17 cellular contexts compared by ENCODE assay signal in the genomic region with DNA sequence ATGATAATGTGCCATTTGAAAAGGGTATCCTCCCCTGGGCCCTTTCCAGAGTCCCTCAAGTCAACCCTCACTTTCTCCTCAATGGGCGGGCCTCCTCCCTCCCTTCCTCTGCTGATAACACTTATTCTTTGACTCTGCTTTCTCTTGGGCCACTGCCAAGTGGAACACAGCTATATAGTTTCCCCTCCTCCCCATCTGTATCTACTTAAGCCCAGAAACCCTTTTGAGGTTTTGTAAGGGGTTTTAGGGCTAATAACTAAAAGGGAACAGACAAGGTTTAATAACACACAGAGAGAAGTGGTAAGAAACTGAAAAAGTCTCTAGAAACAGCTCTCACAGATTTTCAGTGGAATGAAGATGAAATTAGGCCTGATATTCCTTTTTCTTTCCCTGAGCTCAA.
DNase-seq lines count a peak whose midpoint lies in the region; ATAC-seq and TF ChIP-seq lines count a peak whose summit lies in the region.
"Had no signal": no experiment of that assay in that cellular context is flagged by ENCODE, and none has a peak within 500 bp of the region (broad histone marks: within the 10 kb centered on the region; RNA-seq: fewer than 3 reads in every experiment).

No MANE protein-coding gene starts in this region.

- no peaks in the 10 kb centered on the region for H3K36me3 ChIP-seq in HEK293 (ENCODE audit: control insufficient read depth in 2 of 2, insufficient read depth in 1 of 2, low read length in 2 of 2)
- H3K36me3 ChIP-seq in MM.1S (replicated peaks; ENCODE audit: insufficient read depth, low read length) = no peaks in the 10 kb centered on the region
- H3K36me3 ChIP-seq: Peyer's patch had no signal

- no peaks in the 10 kb centered on the region for H3K79me2 ChIP-seq in MM.1S (ENCODE audit: low read length)

- H2AFZ ChIP-seq in MM.1S (ENCODE audit: low read length) = no peak overlapping the region

- no peaks in the 10 kb centered on the region for H3K9me3 ChIP-seq in HEK293 (ENCODE audit: control insufficient read depth, insufficient read depth, low read depth, low read length)
- no peaks in the 10 kb centered on the region for H3K9me3 ChIP-seq in MM.1S (replicated peaks; ENCODE audit: insufficient read depth, low read length)
- H3K9me3 ChIP-seq: Peyer's patch had no signal

- H3K4me2 ChIP-seq in MM.1S (ENCODE audit: low read depth, low read length) = no peak overlapping the region

- H3K27ac ChIP-seq in HEK293 (ENCODE audit: extremely low read depth, low read depth, low read length) (no peak overlapping the region), MM.1S (ENCODE audit: low read length) (no peak overlapping the region)
- H3K27ac ChIP-seq: 22Rv1, C4-2B, Peyer's patch had no signal

- H3K9ac ChIP-seq in MM.1S (ENCODE audit: low read length) = no peak overlapping the region

- no peak for ATAC-seq in GM18868 (IDR thresholded peaks at IDR 0.05; ENCODE audit: unreplicated experiment)

- peak; percentile 61 for DNase-seq in DMS 273 (lab: John Stamatoyannopoulos, UW; ENCODE audit: unreplicated experiment)
- no peak for DNase-seq in DMS 273 treated with DMSO at 0.1 percent for 48 hours (lab: John Stamatoyannopoulos, UW)
- peak; percentile 31 for DNase-seq in MM.1S
- DNase-seq in OCI-M1 (lab: John Stamatoyannopoulos, UW) = peak; percentile 22
- DNase-seq in RKO (ENCODE audit: low spot score) = no peak
- DNase-seq in mesenteric fat pad (ENCODE audit: low spot score) = no peak
- DNase-seq: DMS79, HCEC 1CT, Karpas-422, NCI-H1930, NCI-H2227 treated with DMSO at 0.1 percent for 48 hours, Peyer's patch, SHP77 had no signal

- H3K4me1 ChIP-seq in HEK293 (ENCODE audit: control insufficient read depth, insufficient read depth, low read length) (peaks cover 10% of the 10 kb centered on the region), MM.1S (ENCODE audit: low read length) (no peaks in the 10 kb centered on the region)
- H3K4me1 ChIP-seq: Peyer's patch had no signal

- H3K27me3 ChIP-seq in MM.1S (replicated peaks; ENCODE audit: insufficient read depth, low read length) = no peaks in the 10 kb centered on the region
- H3K27me3 ChIP-seq: Peyer's patch had no signal

- CTCF ChIA-PET in HEK293 (lab: Yijun Ruan, JAX) = interaction anchor here (0.6 to 1.1 kb wide), 3 partner anchors 21 to 158 kb away, joined by 3 to 4 read pairs (median 3); no protein-coding TSS in a partner anchor

- H3F3A ChIP-seq in MM.1S (ENCODE audit: insufficient read depth, low read length) = no peaks in the 10 kb centered on the region

- H3K4me3 ChIP-seq in HEK293 (ENCODE audit: low read depth, low read length) (no peak overlapping the region), MM.1S (ENCODE audit: low read length) (no peak overlapping the region)
- H3K4me3 ChIP-seq: Peyer's patch had no signal

- H4K20me1 ChIP-seq in MM.1S (ENCODE audit: insufficient read depth, low read length) = no peaks in the 10 kb centered on the region

- no peaks in the 10 kb centered on the region for H3K9me2 ChIP-seq in MM.1S (replicated peaks; ENCODE audit: insufficient read depth, low read length)

- no peak for TF ChIP-seq CTCF in HEK293 (tag by site-specific recombination; IDR thresholded peaks at IDR 0.05)
- TF ChIP-seq CTCF in MM.1S (IDR thresholded peaks at IDR 0.05; ENCODE audit: low read length) = no peak

- POLR2A ChIA-PET in HEK293 (lab: Yijun Ruan, JAX) = no interaction called here

TF ChIP-seq in HEK293, 187 proteins besides CTCF, POLR2A, EP300 and RAD21:
- TF ChIP-seq, protein P1, sequence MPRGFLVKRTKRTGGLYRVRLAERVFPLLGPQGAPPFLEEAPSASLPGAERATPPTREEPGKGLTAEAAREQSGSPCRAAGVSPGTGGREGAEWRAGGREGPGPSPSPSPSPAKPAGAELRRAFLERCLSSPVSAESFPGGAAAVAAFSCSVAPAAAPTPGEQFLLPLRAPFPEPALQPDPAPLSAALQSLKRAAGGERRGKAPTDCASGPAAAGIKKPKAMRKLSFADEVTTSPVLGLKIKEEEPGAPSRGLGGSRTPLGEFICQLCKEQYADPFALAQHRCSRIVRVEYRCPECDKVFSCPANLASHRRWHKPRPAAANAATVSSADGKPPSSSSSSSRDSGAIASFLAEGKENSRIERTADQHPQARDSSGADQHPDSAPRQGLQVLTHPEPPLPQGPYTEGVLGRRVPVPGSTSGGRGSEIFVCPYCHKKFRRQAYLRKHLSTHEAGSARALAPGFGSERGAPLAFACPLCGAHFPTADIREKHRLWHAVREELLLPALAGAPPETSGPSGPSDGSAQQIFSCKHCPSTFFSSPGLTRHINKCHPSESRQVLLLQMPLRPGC (tag by site-specific recombination; IDR thresholded peaks at IDR 0.05) = no peak
- 0 out of 2 replicates have a peak, but pooled peaks have one; percentile 21 for TF ChIP-seq ZBTB8A (tag by site-specific recombination; IDR thresholded peaks at IDR 0.05)
- TF ChIP-seq TCF7L2 (IDR thresholded peaks at IDR 0.05; ENCODE audit: borderline replicate concordance, low read depth, low read length) = no peak
- TF ChIP-seq ZNF791 (tag by site-specific recombination; IDR thresholded peaks at IDR 0.05) = no peak
- TF ChIP-seq, protein P2, sequence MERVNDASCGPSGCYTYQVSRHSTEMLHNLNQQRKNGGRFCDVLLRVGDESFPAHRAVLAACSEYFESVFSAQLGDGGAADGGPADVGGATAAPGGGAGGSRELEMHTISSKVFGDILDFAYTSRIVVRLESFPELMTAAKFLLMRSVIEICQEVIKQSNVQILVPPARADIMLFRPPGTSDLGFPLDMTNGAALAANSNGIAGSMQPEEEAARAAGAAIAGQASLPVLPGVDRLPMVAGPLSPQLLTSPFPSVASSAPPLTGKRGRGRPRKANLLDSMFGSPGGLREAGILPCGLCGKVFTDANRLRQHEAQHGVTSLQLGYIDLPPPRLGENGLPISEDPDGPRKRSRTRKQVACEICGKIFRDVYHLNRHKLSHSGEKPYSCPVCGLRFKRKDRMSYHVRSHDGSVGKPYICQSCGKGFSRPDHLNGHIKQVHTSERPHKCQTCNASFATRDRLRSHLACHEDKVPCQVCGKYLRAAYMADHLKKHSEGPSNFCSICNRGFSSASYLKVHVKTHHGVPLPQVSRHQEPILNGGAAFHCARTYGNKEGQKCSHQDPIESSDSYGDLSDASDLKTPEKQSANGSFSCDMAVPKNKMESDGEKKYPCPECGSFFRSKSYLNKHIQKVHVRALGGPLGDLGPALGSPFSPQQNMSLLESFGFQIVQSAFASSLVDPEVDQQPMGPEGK (tag by site-specific recombination; IDR thresholded peaks at IDR 0.05) = no peak
- TF ChIP-seq ZNF2 (tag by site-specific recombination; IDR thresholded peaks at IDR 0.05) = no peak
- 0 out of 2 replicates have a peak, but pooled peaks have one; percentile 19 for TF ChIP-seq KLF1 (tag by site-specific recombination; IDR thresholded peaks at IDR 0.05)

Comparison
In these comparisons a context has a peak if more than half of its experiments do, and no peak if none do; other contexts are left out.
1. DNase-seq: peak in DMS 273 (single experiment), MM.1S (single experiment) and OCI-M1 (single experiment); none in DMS 273 treated with DMSO at 0.1 percent for 48 hours (single experiment), RKO (single experiment) and mesenteric fat pad (single experiment).